Comparison of ENCODE assay signal across 26 cellular contexts in genomic region chr12:51401020-51401419, GRCh38. TPM values are rescaled to one million over a fixed set of nuclear protein-coding genes. Genes with fewer than 3 reads are reported as not detected.
"Had no signal": no experiment of that assay in that cellular context is flagged by ENCODE, and none has a peak within 500 bp of the region (broad histone marks: within the 10 kb centered on the region; RNA-seq: fewer than 3 reads in every experiment).

No MANE protein-coding gene starts in this region.

- H3K9me3 ChIP-seq: heart left ventricle, neutrophil, psoas muscle, upper lobe of left lung, uterus had no signal

- H3K4me1 ChIP-seq: psoas muscle, upper lobe of left lung, uterus had no signal

- H3K36me3 ChIP-seq: heart left ventricle, neutrophil, upper lobe of left lung, uterus had no signal

- ATAC-seq: heart left ventricle; naive thymus-derived CD4-positive, alpha-beta T cell; psoas muscle; sciatic nerve had no signal

- H3K4me3 ChIP-seq: coronary artery, heart left ventricle, psoas muscle, upper lobe of left lung, uterus had no signal

- DNase-seq: effector CD4-positive, alpha-beta T cell; heart left ventricle; immature natural killer cell; mesendoderm; naive thymus-derived CD4-positive, alpha-beta T cell; nephron progenitor cell; psoas muscle; retina; stimulated activated CD4-positive, alpha-beta T cell treated with anti-CD3 and anti-CD28 coated beads, Interleukin-2, amount 100 ng/mL, for 24 hours; stimulated activated naive CD4-positive, alpha-beta T cell; upper lobe of left lung; uterus had no signal

- H3K27me3 ChIP-seq: upper lobe of left lung, uterus had no signal

- H3K27ac ChIP-seq: coronary artery, heart left ventricle, neutrophil, psoas muscle, upper lobe of left lung, uterus had no signal

RNA-seq across cellular contexts. Expression of gene CELA1, which starts 54.5 kb away (rescaled TPM):
- total RNA-seq: chondrocyte, dermis microvascular lymphatic vessel endothelial cell, fibroblast of lung, frontal cortex, glomerular endothelial cell, heart left ventricle, kidney epithelial cell, liver, lung microvascular endothelial cell, osteoblast, psoas muscle, sciatic nerve, skeletal muscle tissue, upper lobe of left lung, uterus had no signal
- polyA plus RNA-seq: esophagus, fibroblast of lung, heart left ventricle, liver, psoas muscle had no signal
